1 cellular context compared by ENCODE assay signal in the genomic region with DNA sequence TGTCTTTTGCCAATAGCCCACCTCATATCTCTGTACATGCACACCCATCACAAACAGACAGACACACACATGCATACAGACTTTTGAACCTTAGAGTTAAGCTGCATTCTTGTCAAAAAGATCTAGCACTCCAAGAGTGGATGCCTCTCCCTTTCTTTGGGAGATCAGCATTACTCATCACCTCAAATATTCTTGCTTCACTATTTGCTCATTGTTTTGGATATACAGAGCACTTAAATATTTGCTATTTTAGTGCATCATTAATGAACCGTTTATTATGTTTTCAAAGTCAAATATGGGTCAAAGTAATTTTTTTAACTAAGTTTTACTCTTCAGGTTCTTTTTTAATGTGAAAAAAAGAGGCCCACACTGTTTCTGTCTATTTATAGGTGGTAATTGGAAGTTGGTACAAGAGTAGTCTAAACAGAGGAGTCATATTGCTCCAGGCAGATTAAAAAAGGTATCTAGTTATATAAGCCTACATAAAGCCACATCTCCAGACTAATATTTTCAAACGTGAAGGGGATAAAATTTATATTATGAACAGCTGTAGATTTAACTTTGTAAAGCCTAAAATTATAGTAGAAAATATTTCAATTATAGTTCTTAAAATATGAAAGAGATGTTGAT.
A peak's percentile ranks its signal among the peaks of the same experiment; 100 is the strongest.
TF ChIP-seq lines count a peak whose summit lies in the region.

No MANE protein-coding gene starts in this region.

TF ChIP-seq in IMR-90, 13 proteins besides CTCF, POLR2A, EP300 and RAD21:
- TF ChIP-seq CEBPB (IDR thresholded peaks at IDR 0.05; ENCODE audit: low read depth, low read length) = peak; percentile 70; the same call in 1 of the 2 replicates
- TF ChIP-seq NFE2L2 (IDR thresholded peaks at IDR 0.05; ENCODE audit: low read depth, low read length) = no peak
- TF ChIP-seq, protein P1, sequence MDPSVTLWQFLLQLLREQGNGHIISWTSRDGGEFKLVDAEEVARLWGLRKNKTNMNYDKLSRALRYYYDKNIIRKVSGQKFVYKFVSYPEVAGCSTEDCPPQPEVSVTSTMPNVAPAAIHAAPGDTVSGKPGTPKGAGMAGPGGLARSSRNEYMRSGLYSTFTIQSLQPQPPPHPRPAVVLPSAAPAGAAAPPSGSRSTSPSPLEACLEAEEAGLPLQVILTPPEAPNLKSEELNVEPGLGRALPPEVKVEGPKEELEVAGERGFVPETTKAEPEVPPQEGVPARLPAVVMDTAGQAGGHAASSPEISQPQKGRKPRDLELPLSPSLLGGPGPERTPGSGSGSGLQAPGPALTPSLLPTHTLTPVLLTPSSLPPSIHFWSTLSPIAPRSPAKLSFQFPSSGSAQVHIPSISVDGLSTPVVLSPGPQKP (IDR thresholded peaks at IDR 0.05; ENCODE audit: borderline replicate concordance, low read depth, low read length) = no peak
